Comparison of ENCODE assay signal across 18 cellular contexts in the genomic region with DNA sequence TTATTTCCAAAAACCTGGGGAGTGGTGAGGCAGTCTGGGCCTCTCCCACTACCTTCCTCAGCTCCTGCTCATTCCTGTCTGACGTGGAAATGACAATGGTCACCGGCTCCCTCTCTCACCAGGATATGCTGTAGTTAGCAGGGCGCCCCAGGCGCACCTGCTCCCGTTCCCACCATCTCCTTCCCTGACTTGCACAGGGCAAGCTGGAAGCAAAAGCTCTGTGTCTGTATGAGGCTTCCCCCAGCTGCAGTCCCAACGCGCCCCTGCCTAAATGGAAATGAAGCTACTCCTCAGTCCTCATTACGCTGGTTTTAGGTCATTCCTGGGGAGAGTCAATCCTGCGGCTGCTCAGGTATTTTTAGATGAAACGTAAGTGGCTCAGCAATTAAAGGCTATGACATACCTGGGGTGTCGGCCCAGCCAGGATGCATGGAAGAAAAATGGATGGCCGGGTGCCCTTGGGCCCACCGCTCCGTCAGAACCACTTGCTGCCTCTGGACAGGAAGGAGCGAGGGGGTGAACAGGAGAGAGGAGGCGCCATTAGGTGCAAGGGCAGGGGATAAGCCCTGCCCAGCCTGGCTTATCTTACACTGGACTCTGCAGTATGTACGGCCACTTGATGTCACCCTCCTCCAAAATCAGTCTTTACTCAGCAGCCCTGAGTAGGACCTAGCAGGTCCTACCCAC. TPM values are rescaled to one million over a fixed set of nuclear protein-coding genes. Genes with fewer than 3 reads are reported as not detected.
DNase-seq lines count a peak whose midpoint lies in the region; ATAC-seq, FAIRE-seq and TF ChIP-seq lines count a peak whose summit lies in the region.
"Had no signal": no experiment of that assay in that cellular context is flagged by ENCODE, and none has a peak within 500 bp of the region (broad histone marks: within the 10 kb centered on the region; RNA-seq: fewer than 3 reads in every experiment).

No MANE protein-coding gene starts in this region.

- no peaks in the 10 kb centered on the region for H3K9me3 Mint-ChIP-seq in activated CD8-positive, alpha-beta T cell treated with anti-CD3 and anti-CD28 coated beads, Interleukin-2, amount 10 ng/mL, durations not matched to agents 7 days and 5 days (ENCODE audit: insufficient read depth)
- H3K9me3 Mint-ChIP-seq in activated CD8-positive, alpha-beta T cell treated with anti-CD3 and anti-CD28 coated beads for 36 hours = no peaks in the 10 kb centered on the region
- H3K9me3 Mint-ChIP-seq: T-helper 1 cell treated with Interleukin-12 subunit alpha and Interleukin-12 subunit beta and Interleukin-4 antibody, amounts not matched to agents 30 μg/mL and 1 μg/mL, for 36 hours had no signal

- TF ChIP-seq CTCF in activated CD8-positive, alpha-beta T cell treated with anti-CD3 and anti-CD28 coated beads for 36 hours (IDR thresholded peaks at IDR 0.05) = no peak
- TF ChIP-seq CTCF in Panc1 (IDR thresholded peaks at IDR 0.05) (no peak), right atrium auricular region (IDR thresholded peaks at IDR 0.05) (no peak), stomach (IDR thresholded peaks at IDR 0.05) (no peak)

- intact Hi-C loops in activated CD8-positive, alpha-beta T cell treated with anti-CD3 and anti-CD28 coated beads for 36 hours (cut with micrococcal nuclease) = no loop called here
- intact Hi-C loops in Panc1 (cut with micrococcal nuclease; ENCODE audit: unreplicated experiment) = no loop called here
- intact Hi-C loops in stomach (cut with DNase I; ENCODE audit: low total_unique reads) = no loop called here

- no peak for TF ChIP-seq POLR2A in stomach (IDR thresholded peaks at IDR 0.05)

- H3K4me3 ChIP-seq in Panc1 (ENCODE audit: low read depth in 2 of 2, low read length in 2 of 2) = no peak overlapping the region
- no peak overlapping the region for H3K4me3 ChIP-seq in right atrium auricular region
- no peak overlapping the region for H3K4me3 ChIP-seq in stomach

- H3K4me1 ChIP-seq in Panc1 (ENCODE audit: control insufficient read depth, insufficient read depth, low read length) = no peaks in the 10 kb centered on the region
- peaks cover 0 to 41% of the 10 kb centered on the region in 2 donors for H3K4me1 ChIP-seq in right atrium auricular region
- peaks cover 28 to 51% (median 36%) of the 10 kb centered on the region in 4 donors for H3K4me1 ChIP-seq in stomach

- WGBS in stomach, 5 donors = 63 to 82% (median 73%) methylated on average over 17 of the region's 17 CpGs

- H3K27me3 Mint-ChIP-seq in activated CD8-positive, alpha-beta T cell treated with anti-CD3 and anti-CD28 coated beads, Interleukin-2, amount 10 ng/mL, durations not matched to agents 7 days and 5 days (ENCODE audit: low read depth) = no peaks in the 10 kb centered on the region
- H3K27me3 Mint-ChIP-seq in activated CD8-positive, alpha-beta T cell treated with anti-CD3 and anti-CD28 coated beads for 36 hours = no peaks in the 10 kb centered on the region

- H3K36me3 Mint-ChIP-seq in activated CD8-positive, alpha-beta T cell treated with anti-CD3 and anti-CD28 coated beads, Interleukin-2, amount 10 ng/mL, durations not matched to agents 7 days and 5 days (ENCODE audit: low read depth) = no peaks in the 10 kb centered on the region
- peaks cover 3% of the 10 kb centered on the region for H3K36me3 Mint-ChIP-seq in activated CD8-positive, alpha-beta T cell treated with anti-CD3 and anti-CD28 coated beads for 36 hours (ENCODE audit: low read depth)

- no peak for ATAC-seq in activated CD8-positive, alpha-beta T cell treated with anti-CD3 and anti-CD28 coated beads, Interleukin-2, amount 10 ng/mL, durations not matched to agents 7 days and 5 days
- no peak for ATAC-seq in activated CD8-positive, alpha-beta T cell treated with anti-CD3 and anti-CD28 coated beads for 36 hours
- peak; percentile 67; the same call in 1 of the 2 replicates for ATAC-seq in Panc1
- ATAC-seq in HG03460 (IDR thresholded peaks at IDR 0.05; ENCODE audit: unreplicated experiment) = no peak

- in situ Hi-C loops in Panc1 (cut with HindIII; ENCODE audit: low pct_unique_long_range_greater_than_20kb, low sequenced_read_pairs) = no loop called here

- CTCF ChIA-PET in activated CD8-positive, alpha-beta T cell treated with anti-CD3 and anti-CD28 coated beads, Interleukin-2, amount 10 ng/mL, durations not matched to agents 7 days and 5 days (lab: Charles Lee) = no interaction called here
- CTCF ChIA-PET in activated CD8-positive, alpha-beta T cell treated with anti-CD3 and anti-CD28 coated beads for 36 hours (lab: Charles Lee) = interaction anchor here (1.2 kb wide), 1 partner anchor 26 kb away, joined by 3 read pairs; no protein-coding TSS in a partner anchor
- CTCF ChIA-PET in Panc1 (lab: Charles Lee) = no interaction called here

- H3K4me1 Mint-ChIP-seq in activated CD8-positive, alpha-beta T cell treated with anti-CD3 and anti-CD28 coated beads, Interleukin-2, amount 10 ng/mL, durations not matched to agents 7 days and 5 days (ENCODE audit: low read depth) = no peaks in the 10 kb centered on the region
- no peaks in the 10 kb centered on the region for H3K4me1 Mint-ChIP-seq in activated CD8-positive, alpha-beta T cell treated with anti-CD3 and anti-CD28 coated beads for 36 hours (ENCODE audit: low read depth)

- H3K27ac ChIP-seq in Panc1 (ENCODE audit: low read length) = no peak overlapping the region
- peak overlapping the region in 1 of 2 donors; percentile 83 for H3K27ac ChIP-seq in right atrium auricular region
- H3K27ac ChIP-seq in stomach = peak overlapping the region; percentile 62 to 88 (median 79)

- no peak for FAIRE-seq in HTR-8/SVneo (lab: Jason Lieb, UNC)
- FAIRE-seq: GM19239, islet of Langerhans had no signal

- peak; percentile 14 for DNase-seq in activated CD8-positive, alpha-beta T cell treated with anti-CD3 and anti-CD28 coated beads, Interleukin-2, amount 10 ng/mL, durations not matched to agents 7 days and 5 days
- DNase-seq in activated CD8-positive, alpha-beta T cell treated with anti-CD3 and anti-CD28 coated beads for 36 hours = no peak
- no peak for DNase-seq in Panc1 (ENCODE audit: low read depth, low spot score)
- DNase-seq in right atrium auricular region (ENCODE audit: low spot score) = peak; percentile 53
- DNase-seq in stomach = no peak
- no peak for DNase-seq in HTR-8/SVneo (ENCODE audit: insufficient read length, low spot score)
- no peak for DNase-seq in HuH-7 (ENCODE audit: low spot score)
- DNase-seq: ACHN; activated CD4-positive, CD25-positive, alpha-beta regulatory T cell treated with anti-CD3 and anti-CD28 coated beads, Interleukin-2, amount 50 U/mL, for 72 hours; cortex of kidney; erythroblast; NCI-H2029 treated with DMSO at 0.1 percent for 48 hours; NCI-H82; stimulated activated CD4-positive, alpha-beta T cell treated with anti-CD3 and anti-CD28 coated beads, Interleukin-12 subunit alpha, Interleukin-12 subunit beta, amount 100 ng/mL, for 4 hours had no signal

- no peak overlapping the region for H3K4me3 Mint-ChIP-seq in activated CD8-positive, alpha-beta T cell treated with anti-CD3 and anti-CD28 coated beads, Interleukin-2, amount 10 ng/mL, durations not matched to agents 7 days and 5 days
- H3K4me3 Mint-ChIP-seq in activated CD8-positive, alpha-beta T cell treated with anti-CD3 and anti-CD28 coated beads for 36 hours = no peak overlapping the region
- H3K4me3 Mint-ChIP-seq: T-helper 1 cell treated with Interleukin-12 subunit alpha and Interleukin-12 subunit beta and Interleukin-4 antibody, amounts not matched to agents 30 μg/mL and 1 μg/mL, for 36 hours had no signal

- BruUV-seq in Panc1 (replicated peaks; lab: Mats Ljungman, UMichigan) = no TSS peak

- no peak for TF ChIP-seq EP300 in stomach (IDR thresholded peaks at IDR 0.05)

- H3K27ac Mint-ChIP-seq in activated CD8-positive, alpha-beta T cell treated with anti-CD3 and anti-CD28 coated beads, Interleukin-2, amount 10 ng/mL, durations not matched to agents 7 days and 5 days = peak overlapping the region; percentile 28
- no peak overlapping the region for H3K27ac Mint-ChIP-seq in activated CD8-positive, alpha-beta T cell treated with anti-CD3 and anti-CD28 coated beads for 36 hours
- H3K27ac Mint-ChIP-seq: T-helper 1 cell treated with Interleukin-12 subunit alpha and Interleukin-12 subunit beta and Interleukin-4 antibody, amounts not matched to agents 30 μg/mL and 1 μg/mL, for 36 hours had no signal

- H3K36me3 ChIP-seq in Panc1 (ENCODE audit: control insufficient read depth, insufficient read depth, low read length) (no peaks in the 10 kb centered on the region), right atrium auricular region (no peaks in the 10 kb centered on the region), stomach (peaks cover 0 to 26% (median 17%) of the 10 kb centered on the region in 4 donors)

- H3K27me3 ChIP-seq in Panc1 (ENCODE audit: control insufficient read depth, insufficient read depth, low read length) (no peaks in the 10 kb centered on the region), right atrium auricular region (no peaks in the 10 kb centered on the region), stomach (no peaks in the 10 kb centered on the region)

- H3K9me3 ChIP-seq in Panc1 (ENCODE audit: control insufficient read depth, insufficient read depth, low read depth, low read length) (no peaks in the 10 kb centered on the region), right atrium auricular region (no peaks in the 10 kb centered on the region), stomach (no peaks in the 10 kb centered on the region)

- POLR2A ChIA-PET in activated CD8-positive, alpha-beta T cell treated with anti-CD3 and anti-CD28 coated beads, Interleukin-2, amount 10 ng/mL, durations not matched to agents 7 days and 5 days (lab: Charles Lee) = interaction anchor here (0.7 kb wide), 1 partner anchor 319 kb away, joined by 4 read pairs; a partner anchor contains a TSS
- POLR2A ChIA-PET in activated CD8-positive, alpha-beta T cell treated with anti-CD3 and anti-CD28 coated beads for 36 hours (lab: Charles Lee) = no interaction called here
- POLR2A ChIA-PET in Panc1 (lab: Charles Lee) = no interaction called here

RNA-seq across cellular contexts. Expression of a gene that starts 32.4 kb away (rescaled TPM):
- 10 to 100 TPM in 1 of 2 experiments, 1 to 10 TPM in 1; 8.9 to 10.0 TPM for total RNA-seq in activated CD8-positive, alpha-beta T cell treated with anti-CD3 and anti-CD28 coated beads, Interleukin-2, amount 10 ng/mL, durations not matched to agents 7 days and 5 days
- 1 to 10 TPM; 6.6 to 6.7 TPM for total RNA-seq in activated CD8-positive, alpha-beta T cell treated with anti-CD3 and anti-CD28 coated beads for 36 hours
- total RNA-seq in Panc1 (2021; ENCODE audit: unreplicated experiment) (10.7 TPM), right atrium auricular region (10 to 100 TPM in 1 of 2 donors, 1 to 10 TPM in 1; 9.6 to 10.1 TPM), stomach (10 to 100 TPM in 2 of 5 donors, 1 to 10 TPM in 2, not detected in 1; 4.2 to 18.1 (median 10.6) TPM)
- 14.6 TPM for polyA plus RNA-seq in Panc1 (2012; ENCODE audit: insufficient read length)
- polyA plus RNA-seq in stomach = 10 to 100 TPM; 14.1 to 27.2 (median 20.9) TPM

Comparison
In these comparisons a context has a peak if more than half of its experiments do, and no peak if none do; other contexts are left out.
1. DNase-seq: peak in activated CD8-positive, alpha-beta T cell treated with anti-CD3 and anti-CD28 coated beads, Interleukin-2, amount 10 ng/mL, durations not matched to agents 7 days and 5 days (single experiment) and right atrium auricular region (single experiment); none in activated CD8-positive, alpha-beta T cell treated with anti-CD3 and anti-CD28 coated beads for 36 hours (single experiment), Panc1 (single experiment), stomach (single experiment), HTR-8/SVneo (single experiment) and HuH-7 (single experiment).